ENCODE assay signal across 23 cellular contexts in the genomic region with DNA sequence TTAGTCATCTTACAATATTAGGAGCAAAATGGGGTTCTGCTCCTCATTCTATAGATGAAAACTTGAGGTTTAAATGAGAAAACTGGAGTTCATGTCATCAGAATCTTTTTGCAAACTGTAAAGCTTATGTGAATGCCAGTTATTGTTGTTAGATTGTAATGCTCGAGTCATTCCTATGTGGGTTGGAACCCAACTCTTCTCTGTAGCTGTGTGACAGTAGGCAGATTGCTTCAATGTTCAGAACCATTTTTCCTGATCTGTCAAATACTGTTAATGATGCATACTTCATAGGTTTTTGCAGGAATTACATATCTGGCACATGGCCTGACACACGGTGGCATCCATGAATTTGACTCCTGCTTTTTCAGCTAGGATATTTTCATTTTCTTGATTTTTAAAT.
DNase-seq lines count a peak whose midpoint lies in the region; ATAC-seq, FAIRE-seq and TF ChIP-seq lines count a peak whose summit lies in the region.
"Had no signal": no experiment of that assay in that cellular context is flagged by ENCODE, and none has a peak within 500 bp of the region (broad histone marks: within the 10 kb centered on the region; RNA-seq: fewer than 3 reads in every experiment).

No MANE protein-coding gene starts in this region.

- H3K9me3 ChIP-seq in astrocyte (ENCODE audit: insufficient read depth, low read depth, low read length) (no peaks in the 10 kb centered on the region), left lung (no peaks in the 10 kb centered on the region)
- H3K9me3 ChIP-seq in CD4-positive, alpha-beta memory T cell (ENCODE audit: control insufficient read depth in 1 of 2, low read length in 2 of 2), result no peaks in the 10 kb centered on the region
- H3K9me3 ChIP-seq: ascending aorta had no signal

- DNase-seq in AG20443 (ENCODE audit: low spot score), result peak; percentile 12
- DNase-seq in HFFc6, result peak; percentile 11
- no peak for DNase-seq in astrocyte (ENCODE audit: low read depth)
- DNase-seq in GM10266 (ENCODE audit: extremely low spot score), result no peak
- DNase-seq in left lung, result no peak
- DNase-seq in mesendoderm, result no peak
- DNase-seq in CD4-positive, alpha-beta memory T cell, result no peak
- DNase-seq: activated CD4-positive, alpha-beta T cell treated with anti-CD3 and anti-CD28 coated beads for 48 hours; effector memory CD4-positive, alpha-beta T cell; GF-D8; Kasumi-1; kidney glomerular epithelial cell; naive thymus-derived CD4-positive, alpha-beta T cell; NCI-H187; NCI-H345; OCI-M1; right cardiac atrium; SIG-M5 had no signal

- peak overlapping the region; percentile 34; the same call in 1 of the 2 replicates for H3K4me3 Mint-ChIP-seq in HFFc6
- H3K4me3 Mint-ChIP-seq in astrocyte (ENCODE audit: unreplicated experiment), result no peak overlapping the region
- H3K4me3 Mint-ChIP-seq in CD4-positive, alpha-beta memory T cell, result no peak overlapping the region
- H3K4me3 Mint-ChIP-seq: naive thymus-derived CD4-positive, alpha-beta T cell had no signal

- no CpG with 5 or more reads among the region's 2 CpGs for WGBS in mesendoderm (ENCODE audit: extremely low coverage, insufficient coverage, low lambda C conversion rate)

- H3K36me3 Mint-ChIP-seq in HFFc6 (ENCODE audit: low read depth) (peaks cover 47% of the 10 kb centered on the region), astrocyte (ENCODE audit: low read depth, unreplicated experiment) (peaks cover 5% of the 10 kb centered on the region)
- H3K36me3 Mint-ChIP-seq in CD4-positive, alpha-beta memory T cell, result peaks cover 5 to 31% of the 10 kb centered on the region in 2 donors

- TF ChIP-seq CTCF in HFFc6 (IDR thresholded peaks at IDR 0.05), result no peak
- no peak for TF ChIP-seq CTCF in astrocyte (IDR thresholded peaks at IDR 0.05; ENCODE audit: insufficient read depth, low read depth, low read length)
- no peak for TF ChIP-seq CTCF in GM10266 (IDR thresholded peaks at IDR 0.05; ENCODE audit: control insufficient read depth, insufficient read depth, low read depth, missing control alignments)
- no peak for TF ChIP-seq CTCF in left lung (IDR thresholded peaks at IDR 0.05)

- H3K9me3 Mint-ChIP-seq in HFFc6 (peaks cover 3% of the 10 kb centered on the region; the same call in 1 of the 2 replicates), astrocyte (ENCODE audit: unreplicated experiment) (no peaks in the 10 kb centered on the region)
- H3K9me3 Mint-ChIP-seq in CD4-positive, alpha-beta memory T cell, result peaks cover 0 to 3% (median 0%) of the 10 kb centered on the region in 8 donors
- H3K9me3 Mint-ChIP-seq: activated naive CD4-positive, alpha-beta T cell treated with anti-CD3 and anti-CD28 coated beads, Interleukin-2, amount 50 U/mL, for 72 hours had no signal

- no peak overlapping the region for H4K8ac ChIP-seq in mesendoderm (ENCODE audit: low read depth, low read length)

- no peak overlapping the region for H2AK5ac ChIP-seq in mesendoderm (ENCODE audit: low read length)

- H3K4me3 ChIP-seq in astrocyte (ENCODE audit: insufficient read depth, low read depth, low read length), result no peak overlapping the region
- no peak overlapping the region for H3K4me3 ChIP-seq in left lung
- no peak overlapping the region for H3K4me3 ChIP-seq in mesendoderm (ENCODE audit: low read length)
- no peak overlapping the region for H3K4me3 ChIP-seq in CD4-positive, alpha-beta memory T cell (ENCODE audit: low read length in 2 of 2)
- H3K4me3 ChIP-seq: ascending aorta, GM12878 had no signal

- H3K23ac ChIP-seq in mesendoderm (ENCODE audit: low read length), result no peak overlapping the region

- no peak overlapping the region for H3K56ac ChIP-seq in mesendoderm (ENCODE audit: low read length)

- peak overlapping the region; percentile 69 for H3K27ac Mint-ChIP-seq in HFFc6
- H3K27ac Mint-ChIP-seq in astrocyte (ENCODE audit: unreplicated experiment), result peak overlapping the region; percentile 100
- no peak overlapping the region for H3K27ac Mint-ChIP-seq in CD4-positive, alpha-beta memory T cell
- H3K27ac Mint-ChIP-seq: activated naive CD4-positive, alpha-beta T cell treated with anti-CD3 and anti-CD28 coated beads, Interleukin-2, amount 50 U/mL, for 72 hours; naive thymus-derived CD4-positive, alpha-beta T cell had no signal

- intact Hi-C loops in left lung (cut with DNase I), result no loop called here
- intact Hi-C loops in CD4-positive, alpha-beta memory T cell (cut with micrococcal nuclease), result no loop called here

- CTCF ChIA-PET in CD4-positive, alpha-beta memory T cell (lab: Charles Lee; ENCODE audit: partially characterized antibody), result no interaction called here

- no peak overlapping the region for H4K5ac ChIP-seq in mesendoderm (ENCODE audit: low read length)

- H3K27ac ChIP-seq in astrocyte (ENCODE audit: low read depth, low read length) (no peak overlapping the region), left lung (no peak overlapping the region), mesendoderm (ENCODE audit: low read depth, low read length) (no peak overlapping the region)
- H3K27ac ChIP-seq in CD4-positive, alpha-beta memory T cell (ENCODE audit: low read depth, low read length), result no peak overlapping the region
- H3K27ac ChIP-seq: ascending aorta, parathyroid adenoma had no signal

- H3K9ac ChIP-seq in astrocyte (ENCODE audit: low read length) (no peak overlapping the region), mesendoderm (ENCODE audit: low read length) (no peak overlapping the region)
- H3K9ac ChIP-seq: parathyroid adenoma had no signal

- H3K27me3 Mint-ChIP-seq in HFFc6 (ENCODE audit: insufficient read depth), result peaks cover 5% of the 10 kb centered on the region; the same call in 1 of the 2 replicates
- H3K27me3 Mint-ChIP-seq in astrocyte (ENCODE audit: low read depth, unreplicated experiment), result no peaks in the 10 kb centered on the region
- H3K27me3 Mint-ChIP-seq in CD4-positive, alpha-beta memory T cell, result no peaks in the 10 kb centered on the region
- H3K27me3 Mint-ChIP-seq: naive thymus-derived CD4-positive, alpha-beta T cell had no signal

- H3K27me3 ChIP-seq in astrocyte (ENCODE audit: insufficient read depth, low read length) (no peaks in the 10 kb centered on the region), left lung (no peaks in the 10 kb centered on the region), mesendoderm (ENCODE audit: insufficient read depth, low read length, poor library complexity) (no peaks in the 10 kb centered on the region)
- H3K27me3 ChIP-seq in CD4-positive, alpha-beta memory T cell (ENCODE audit: insufficient read depth, low read length), result no peaks in the 10 kb centered on the region
- H3K27me3 ChIP-seq: ascending aorta had no signal

- H3K36me3 ChIP-seq in astrocyte (ENCODE audit: insufficient read depth, low read length), result no peaks in the 10 kb centered on the region
- no peaks in the 10 kb centered on the region for H3K36me3 ChIP-seq in left lung
- H3K36me3 ChIP-seq in mesendoderm (ENCODE audit: control insufficient read depth, insufficient read depth, low read length), result no peaks in the 10 kb centered on the region
- no peaks in the 10 kb centered on the region for H3K36me3 ChIP-seq in CD4-positive, alpha-beta memory T cell (ENCODE audit: insufficient read depth, low read length)
- H3K36me3 ChIP-seq: ascending aorta had no signal

- H2BK120ac ChIP-seq in mesendoderm (ENCODE audit: low read depth, low read length), result no peak overlapping the region

- no peak overlapping the region for H3K4ac ChIP-seq in mesendoderm (ENCODE audit: low read depth, low read length)

- H2BK15ac ChIP-seq in mesendoderm (replicated peaks; ENCODE audit: low read depth), result no peak overlapping the region

- no peak overlapping the region for H3K18ac ChIP-seq in mesendoderm (ENCODE audit: low read length)

- H3K4me2 ChIP-seq in astrocyte (ENCODE audit: low read length), result no peak overlapping the region
- H3K4me2 ChIP-seq in mesendoderm (ENCODE audit: low read length), result no peak overlapping the region

- ATAC-seq in left lung, result no peak
- ATAC-seq: activated naive CD4-positive, alpha-beta T cell treated with anti-CD3 and anti-CD28 coated beads, Interleukin-2, amount 50 U/mL, for 72 hours; GM12878; naive thymus-derived CD4-positive, alpha-beta T cell; right cardiac atrium had no signal

- peaks cover 67% of the 10 kb centered on the region for H3K4me1 Mint-ChIP-seq in HFFc6 (ENCODE audit: low read depth)
- peaks cover 44% of the 10 kb centered on the region for H3K4me1 Mint-ChIP-seq in astrocyte (ENCODE audit: low read depth, unreplicated experiment)
- H3K4me1 Mint-ChIP-seq in CD4-positive, alpha-beta memory T cell, result no peaks in the 10 kb centered on the region
- H3K4me1 Mint-ChIP-seq: naive thymus-derived CD4-positive, alpha-beta T cell had no signal

- FAIRE-seq in astrocyte (lab: Jason Lieb, UNC) (peak; percentile 59), islet of Langerhans (lab: Jason Lieb, UNC) (peak; percentile 9)
- FAIRE-seq: GM12878 had no signal

- peaks cover 3% of the 10 kb centered on the region for H3K79me1 ChIP-seq in mesendoderm (ENCODE audit: low read length)

- no peak overlapping the region for H2AFZ ChIP-seq in astrocyte (ENCODE audit: low read depth, low read length)
- H2AFZ ChIP-seq: parathyroid adenoma had no signal

- H2BK5ac ChIP-seq in mesendoderm (ENCODE audit: low read length), result no peak overlapping the region

- H3K79me2 ChIP-seq in astrocyte (ENCODE audit: insufficient read depth, low read length), result peaks cover 12% of the 10 kb centered on the region
- no peaks in the 10 kb centered on the region for H3K79me2 ChIP-seq in mesendoderm (ENCODE audit: control insufficient read depth, insufficient read depth, low read length)
- H3K79me2 ChIP-seq: parathyroid adenoma had no signal

- POLR2A ChIA-PET in CD4-positive, alpha-beta memory T cell (lab: Charles Lee; ENCODE audit: partially characterized antibody), result no interaction called here

- H4K20me1 ChIP-seq in astrocyte (ENCODE audit: insufficient read depth, low read length), result no peaks in the 10 kb centered on the region

- H3K4me1 ChIP-seq in astrocyte (ENCODE audit: insufficient read depth, low read length) (peaks cover 29% of the 10 kb centered on the region), left lung (peaks cover 4 to 30% of the 10 kb centered on the region in 2 donors), mesendoderm (ENCODE audit: control insufficient read depth, low read depth, low read length) (peaks cover 2% of the 10 kb centered on the region)
- H3K4me1 ChIP-seq in CD4-positive, alpha-beta memory T cell (ENCODE audit: insufficient read depth, low read length), result no peaks in the 10 kb centered on the region
- H3K4me1 ChIP-seq: parathyroid adenoma had no signal

Comparison
In these comparisons a context has a peak if more than half of its experiments do, and no peak if none do; other contexts are left out.
1. DNase-seq: peak in AG20443 (single experiment) and HFFc6 (single experiment); none in astrocyte (single experiment), GM10266 (single experiment), left lung (0 of 2), mesendoderm (single experiment) and CD4-positive, alpha-beta memory T cell (0 of 5).
2. H3K27ac Mint-ChIP-seq: peak in HFFc6 (single experiment) and astrocyte (single experiment); none in CD4-positive, alpha-beta memory T cell (0 of 7).